In the genomic region with DNA sequence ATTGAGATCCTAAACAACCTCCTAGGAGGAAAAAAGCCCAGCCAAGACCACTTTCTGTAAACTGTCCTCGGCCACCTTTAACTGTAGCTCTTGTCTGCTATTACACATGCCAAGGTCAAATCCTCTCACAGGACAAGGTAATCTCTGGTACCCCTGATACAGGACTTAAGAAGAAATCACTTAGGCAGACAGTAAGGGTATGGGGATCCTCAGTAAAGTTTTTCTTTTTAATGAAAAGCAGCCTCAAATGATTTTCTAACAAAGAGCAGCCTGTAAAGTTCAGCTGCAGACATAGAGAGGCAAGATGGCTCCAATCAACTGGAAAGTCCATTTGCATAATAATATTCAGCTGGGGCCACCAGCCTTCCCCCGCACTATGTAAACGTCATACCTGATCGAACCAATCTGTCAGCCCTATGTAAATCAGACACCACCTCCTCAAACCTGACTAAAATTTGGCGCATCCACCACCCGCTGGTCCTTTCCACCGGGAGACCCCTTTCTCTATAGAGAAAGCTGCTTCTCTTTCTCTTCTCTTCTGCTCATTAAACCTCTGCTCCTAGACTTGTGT, we compare ENCODE assay signal across 26 cellular contexts. TPM values are rescaled to one million over a fixed set of nuclear protein-coding genes. Genes with fewer than 3 reads are reported as not detected.
A peak's percentile ranks its signal among the peaks of the same experiment; 100 is the strongest.
DNase-seq lines count a peak whose midpoint lies in the region; ATAC-seq, FAIRE-seq and TF ChIP-seq lines count a peak whose summit lies in the region.
"Had no signal": no experiment of that assay in that cellular context is flagged by ENCODE, and none has a peak within 500 bp of the region (broad histone marks: within the 10 kb centered on the region; RNA-seq: fewer than 3 reads in every experiment).

No MANE protein-coding gene starts in this region.

- intact Hi-C loops in GM12878 (cut with micrococcal nuclease; ENCODE audit: unreplicated experiment): no loop called here
- intact Hi-C loops in activated CD4-positive, alpha-beta T cell treated with anti-CD3 and anti-CD28 coated beads for 36 hours (cut with DNase I, micrococcal nuclease): no loop called here

- no peaks in the 10 kb centered on the region for H3K27me3 ChIP-seq in DOHH2 (ENCODE audit: control insufficient read depth, low read length)
- H3K27me3 ChIP-seq in HUES64 (ENCODE audit: insufficient read depth, low read length): no peaks in the 10 kb centered on the region
- H3K27me3 ChIP-seq in GM12878 (replicated peaks in 1 of 2; ENCODE audit: control insufficient read depth in 2 of 2, insufficient read depth in 2 of 2, low read length in 1 of 2): no peaks in the 10 kb centered on the region

- no peak overlapping the region; the same call in 1 of the 2 replicates for H2AFZ ChIP-seq in GM12878 (ENCODE audit: control insufficient read depth, low read depth, low read length)
- H2AFZ ChIP-seq: GM23248 had no signal

- H3K9ac ChIP-seq in HUES64 (ENCODE audit: low read depth, low read length): peak overlapping the region; percentile 40; the same call in 1 of the 2 replicates
- H3K9ac ChIP-seq in GM12878 (ENCODE audit: control insufficient read depth, insufficient read depth, low read length): no peak overlapping the region
- H3K9ac ChIP-seq: GM23248 had no signal

- POLR2A ChIA-PET in GM12878 (lab: Charles Lee): interaction anchor here (0.9 to 2.6 kb wide), 5 partner anchors 8 to 55 kb away, joined by 3 to 14 read pairs (median 3); a partner anchor contains a TSS
- POLR2A ChIA-PET in activated CD4-positive, alpha-beta T cell treated with anti-CD3 and anti-CD28 coated beads for 36 hours (lab: Charles Lee): no interaction called here

- RAD21 ChIA-PET in GM12878 (lab: Charles Lee; ENCODE audit: unreplicated experiment): interaction anchor here (1.1 to 2.1 kb wide), 3 partner anchors 10 to 71 kb away, joined by 3 to 8 read pairs (median 4); a partner anchor contains a TSS

- peak; percentile 68 for ATAC-seq in GM19467 (IDR thresholded peaks at IDR 0.05; ENCODE audit: unreplicated experiment)
- peak; percentile 94 for ATAC-seq in GM12878
- ATAC-seq in activated CD4-positive, alpha-beta T cell treated with anti-CD3 and anti-CD28 coated beads for 36 hours: no peak
- ATAC-seq: activated CD8-positive, alpha-beta memory T cell treated with anti-CD3 and anti-CD28 coated beads, Interleukin-2, amount 10 ng/mL, durations not matched to agents 7 days and 5 days; lower lobe of right lung; naive thymus-derived CD4-positive, alpha-beta T cell had no signal

- H3K79me2 ChIP-seq in DOHH2 (ENCODE audit: control insufficient read depth, low read length): no peaks in the 10 kb centered on the region
- H3K79me2 ChIP-seq in GM12878 (ENCODE audit: control insufficient read depth, insufficient read depth, low read length): no peaks in the 10 kb centered on the region

- in situ Hi-C loops in GM12878 (cut with MboI): no loop called here

- H3K36me3 ChIP-seq in DOHH2 (ENCODE audit: control insufficient read depth, low read length): no peaks in the 10 kb centered on the region
- no peaks in the 10 kb centered on the region for H3K36me3 ChIP-seq in HUES64 (ENCODE audit: insufficient read depth, low read length)
- no peaks in the 10 kb centered on the region for H3K36me3 ChIP-seq in GM12878 (ENCODE audit: control insufficient read depth in 2 of 2, insufficient read depth in 2 of 2, low read length in 1 of 2)
- H3K36me3 ChIP-seq: lower lobe of right lung, prostate gland had no signal

- WGBS in HUES64: 68% methylated on average over 7 of the region's 7 CpGs
- WGBS in GM12878 (ENCODE audit: insufficient coverage, insufficient replicate concordance, low lambda C conversion rate, missing lambda C conversion rate): 2% methylated on average over 7 of the region's 7 CpGs

- TF ChIP-seq CTCF in DOHH2 (IDR thresholded peaks at IDR 0.05; ENCODE audit: low read depth, low read length, poor library complexity, severe bottlenecking) (no peak), GM12878 (IDR thresholded peaks at IDR 0.05 in 2 of 3, conservative IDR thresholded peaks at IDR 0.05 in 1 of 3; ENCODE audit: control insufficient read depth in 2 of 3, extremely low read depth in 1 of 3, insufficient read depth in 1 of 3, low read depth in 3 of 3, low read length in 3 of 3) (no peak)

- no peaks in the 10 kb centered on the region for H3K9me3 ChIP-seq in DOHH2 (ENCODE audit: control insufficient read depth, insufficient read depth, low read length)
- H3K9me3 ChIP-seq in HUES64 (ENCODE audit: insufficient read depth, low read depth, low read length): no peaks in the 10 kb centered on the region
- no peaks in the 10 kb centered on the region for H3K9me3 ChIP-seq in GM12878 (replicated peaks; ENCODE audit: control insufficient read depth, insufficient read depth, low read length)
- H3K9me3 ChIP-seq: lower lobe of right lung, prostate gland had no signal

- H4K20me1 ChIP-seq in DOHH2 (ENCODE audit: control insufficient read depth, insufficient read depth, low read depth, low read length): no peaks in the 10 kb centered on the region
- H4K20me1 ChIP-seq in GM12878 (ENCODE audit: control insufficient read depth, insufficient read depth): no peaks in the 10 kb centered on the region

- no peaks in the 10 kb centered on the region for H3K36me3 Mint-ChIP-seq in activated CD4-positive, alpha-beta T cell treated with anti-CD3 and anti-CD28 coated beads for 36 hours (ENCODE audit: low read depth)
- H3K36me3 Mint-ChIP-seq: activated CD8-positive, alpha-beta memory T cell treated with anti-CD3 and anti-CD28 coated beads, Interleukin-2, amount 10 ng/mL, durations not matched to agents 7 days and 5 days; CD4-positive, alpha-beta memory T cell; naive thymus-derived CD4-positive, alpha-beta T cell had no signal

- no peak for TF ChIP-seq RAD21 in GM12878 (IDR thresholded peaks at IDR 0.05; ENCODE audit: insufficient read depth, low read depth, low read length)

- FAIRE-seq in GM12878 (lab: Jason Lieb, UNC): no peak

- CTCF ChIA-PET in GM12878 (lab: Yijun Ruan, JAX): interaction anchor here (1.8 kb wide), 1 partner anchor 8 kb away, joined by 5 read pairs; no protein-coding TSS in a partner anchor
- CTCF ChIA-PET in activated CD4-positive, alpha-beta T cell treated with anti-CD3 and anti-CD28 coated beads for 36 hours (lab: Charles Lee): interaction anchor here (1.4 kb wide), 1 partner anchor 23 kb away, joined by 3 read pairs; no protein-coding TSS in a partner anchor

- TF ChIP-seq POLR2A in GM12878 (IDR thresholded peaks at IDR 0.05; ENCODE audit: low read depth, low read length): no peak

- no peaks in the 10 kb centered on the region for H3K4me1 Mint-ChIP-seq in activated CD4-positive, alpha-beta T cell treated with anti-CD3 and anti-CD28 coated beads for 36 hours
- H3K4me1 Mint-ChIP-seq: activated CD8-positive, alpha-beta memory T cell treated with anti-CD3 and anti-CD28 coated beads, Interleukin-2, amount 10 ng/mL, durations not matched to agents 7 days and 5 days; CD4-positive, alpha-beta memory T cell had no signal

- no peaks in the 10 kb centered on the region for H3K9me3 Mint-ChIP-seq in activated CD4-positive, alpha-beta T cell treated with anti-CD3 and anti-CD28 coated beads for 36 hours (ENCODE audit: low read depth)
- H3K9me3 Mint-ChIP-seq: naive thymus-derived CD4-positive, alpha-beta T cell had no signal

- SMC1A ChIA-PET in GM12878 (lab: Charles Lee; ENCODE audit: uncharacterized antibody, unreplicated experiment): interaction anchor here (1.0 to 3.2 kb wide), 3 partner anchors 9 to 15 kb away, joined by 3 to 22 read pairs (median 19); a partner anchor contains a TSS

- TF ChIP-seq EP300 in GM12878 (IDR thresholded peaks at IDR 0.05; ENCODE audit: borderline replicate concordance in 1 of 2, control insufficient read depth in 1 of 2, low read depth in 2 of 2, low read length in 2 of 2): no peak

- no peaks in the 10 kb centered on the region for H3K9me2 ChIP-seq in DOHH2 (replicated peaks; ENCODE audit: control insufficient read depth, low read length)

- peak overlapping the region; percentile 55 for H3K4me3 ChIP-seq in DOHH2 (ENCODE audit: low read length)
- H3K4me3 ChIP-seq in HUES64 (ENCODE audit: low read length): no peak overlapping the region
- no peak overlapping the region for H3K4me3 ChIP-seq in GM12878
- H3K4me3 ChIP-seq: GM23248, lower lobe of right lung, prostate gland, smooth muscle cell had no signal

- no TSS peak for BruUV-seq in GM12878 (replicated peaks; lab: Mats Ljungman, UMichigan)

- H3K4me1 ChIP-seq in DOHH2 (ENCODE audit: control insufficient read depth, low read length) (peaks cover 18% of the 10 kb centered on the region), HUES64 (ENCODE audit: insufficient read depth, low read length) (peaks cover 27% of the 10 kb centered on the region), GM12878 (ENCODE audit: control insufficient read depth, insufficient read depth, low read length) (no peaks in the 10 kb centered on the region; the same call in 1 of the 2 replicates)
- H3K4me1 ChIP-seq: lower lobe of right lung, prostate gland had no signal

- H3K27ac Mint-ChIP-seq in activated CD4-positive, alpha-beta T cell treated with anti-CD3 and anti-CD28 coated beads for 36 hours: no peak overlapping the region
- H3K27ac Mint-ChIP-seq: activated CD8-positive, alpha-beta memory T cell treated with anti-CD3 and anti-CD28 coated beads, Interleukin-2, amount 10 ng/mL, durations not matched to agents 7 days and 5 days; CD4-positive, alpha-beta memory T cell; naive thymus-derived CD4-positive, alpha-beta T cell had no signal

- H3K4me2 ChIP-seq in DOHH2 (ENCODE audit: low read length) (peak overlapping the region; percentile 62), GM12878 (ENCODE audit: control insufficient read depth, insufficient read depth) (peak overlapping the region; percentile 45)
- H3K4me2 ChIP-seq: smooth muscle cell had no signal

- no peak overlapping the region for H3K4me3 Mint-ChIP-seq in activated CD4-positive, alpha-beta T cell treated with anti-CD3 and anti-CD28 coated beads for 36 hours
- H3K4me3 Mint-ChIP-seq: activated CD8-positive, alpha-beta memory T cell treated with anti-CD3 and anti-CD28 coated beads, Interleukin-2, amount 10 ng/mL, durations not matched to agents 7 days and 5 days; CD4-positive, alpha-beta memory T cell; naive thymus-derived CD4-positive, alpha-beta T cell had no signal

- no peaks in the 10 kb centered on the region for H3K27me3 Mint-ChIP-seq in activated CD4-positive, alpha-beta T cell treated with anti-CD3 and anti-CD28 coated beads for 36 hours

- no peak for DNase-seq in GM12878 (ENCODE audit: low read depth, low spot score)
- DNase-seq in dedifferentiated amniotic fluid mesenchymal stem cell (ENCODE audit: extremely low spot score): no peak
- no peak for DNase-seq in MV-4-11 (lab: John Stamatoyannopoulos, UW)
- DNase-seq in activated CD4-positive, alpha-beta T cell treated with anti-CD3 and anti-CD28 coated beads, Interleukin-2, amount 50 U/mL, for 1 hour: no peak
- no peak for DNase-seq in activated CD4-positive, alpha-beta T cell treated with anti-CD3 and anti-CD28 coated beads for 36 hours
- DNase-seq: activated CD4-positive, CD25-positive, alpha-beta regulatory T cell; activated CD8-positive, alpha-beta memory T cell treated with anti-CD3 and anti-CD28 coated beads, Interleukin-2, amount 10 ng/mL, durations not matched to agents 7 days and 5 days; activated effector memory CD4-positive, alpha-beta T cell treated with Interleukin-2 at 50 U/mL for 16 hours; amygdala; CD4-positive, alpha-beta memory T cell; EL; GM23248; KBM-7; lower lobe of right lung; naive thymus-derived CD4-positive, alpha-beta T cell; NCI-H1417 treated with DMSO at 0.1 percent for 48 hours; NCI-H82; RPMI8226; stimulated activated naive CD4-positive, alpha-beta T cell treated with Interleukin-2 at 50 U/mL for 16 hours had no signal

- no peaks in the 10 kb centered on the region for H3F3A ChIP-seq in DOHH2 (ENCODE audit: control insufficient read depth, insufficient read depth)

- peak overlapping the region; percentile 51 for H3K27ac ChIP-seq in DOHH2 (ENCODE audit: low read depth, low read length)
- H3K27ac ChIP-seq in HUES64 (ENCODE audit: low read depth, low read length): peak overlapping the region; percentile 80; the same call in 1 of the 2 replicates
- peak overlapping the region; percentile 20; the same call in 1 of the 2 replicates for H3K27ac ChIP-seq in GM12878 (ENCODE audit: control insufficient read depth, insufficient read depth)
- H3K27ac ChIP-seq: GM23248, lower lobe of right lung, prostate gland had no signal

RNA-seq across cellular contexts. Expression of a gene that starts 14.6 kb away (rescaled TPM):
- 8.9 TPM for polyA plus RNA-seq in HUES64 (2013, experiment 1 of 2)
- polyA plus RNA-seq in HUES64 (2013, experiment 2 of 2): 12.8 TPM
- 12.0 and 14.9 TPM in 2 replicates for total RNA-seq in GM12878 (2013; cell fraction: nucleolus; rRNA removed)
- total RNA-seq in GM12878 (2014; rRNA removed) (16.9 TPM in 2 replicates), GM12878 (2014; rRNA removed; fragmentation: Illumina TruSeq; extraction: Trizol) (13.6 and 14.2 TPM in 2 replicates), GM12878 (2021) (15.7 and 19.6 TPM in 2 replicates)
- 10.1 TPM for polyA plus RNA-seq in GM12878 (2011; ENCODE audit: low read depth)
- polyA plus RNA-seq in GM12878 (2011; rRNA removed) (1.9 and 2.2 TPM in 2 replicates), GM12878 (2014; fragmentation: Illumina TruSeq; extraction: Trizol) (19.8 and 20.1 TPM in 2 replicates), GM12878 (2014; fragmentation: Nextera tagmentation; extraction: Ambion mirVana) (10 to 100 TPM; 11.9 to 17.9 TPM), GM12878 (2014; rRNA removed) (16.2 and 18.2 TPM in 2 replicates), GM12878 (2016; fragmentation: Nextera tagmentation; extraction: Ambion mirVana) (10 to 100 TPM; 11.1 to 13.9 TPM)
- 2.1 and 2.3 TPM in 2 replicates for polyA plus RNA-seq in GM12878 (2011; cell fraction: cytosol; rRNA removed)
- 3.0 and 4.6 TPM in 2 replicates for polyA plus RNA-seq in GM12878 (2011; cell fraction: nucleus; rRNA removed)
- polyA plus RNA-seq in GM12878 (2012): 13.0 and 13.3 TPM in 2 replicates
- 1.9 and 2.0 TPM in 2 replicates for polyA minus RNA-seq in GM12878 (2011; rRNA and poly(A)+ RNA removed)
- 4.9 TPM in 1 of 2 replicates, not detected in the other for polyA minus RNA-seq in GM12878 (2011; cell fraction: cytosol; rRNA and poly(A)+ RNA removed)
- polyA minus RNA-seq in GM12878 (2011; cell fraction: nucleus; rRNA and poly(A)+ RNA removed): 0.48 and 1.2 TPM in 2 replicates
- 10 to 100 TPM; 24.1 to 27.6 TPM for total RNA-seq in activated CD4-positive, alpha-beta T cell treated with anti-CD3 and anti-CD28 coated beads for 36 hours

RNA-seq across cellular contexts. Expression of a gene that starts 14.6 kb away (rescaled TPM):
- polyA plus RNA-seq in HUES64 (2013, experiment 1 of 2): not detected
- polyA plus RNA-seq in HUES64 (2013, experiment 2 of 2): not detected
- not detected in 2 replicates for total RNA-seq in GM12878 (2013; cell fraction: nucleolus; rRNA removed)
- total RNA-seq in GM12878 (2014; rRNA removed): not detected in 2 replicates
- total RNA-seq in GM12878 (2014; rRNA removed; fragmentation: Illumina TruSeq; extraction: Trizol): not detected in 2 replicates
- total RNA-seq in GM12878 (2021): not detected in 2 replicates
- polyA plus RNA-seq in GM12878 (2011; ENCODE audit: low read depth): not detected
- polyA plus RNA-seq in GM12878 (2011; rRNA removed): not detected in 2 replicates
- polyA plus RNA-seq in GM12878 (2011; cell fraction: cytosol; rRNA removed): not detected in 2 replicates
- not detected in 2 replicates for polyA plus RNA-seq in GM12878 (2011; cell fraction: nucleus; rRNA removed)
- polyA plus RNA-seq in GM12878 (2012): not detected in 2 replicates
- not detected in 2 replicates for polyA plus RNA-seq in GM12878 (2014; fragmentation: Illumina TruSeq; extraction: Trizol)
- polyA plus RNA-seq in GM12878 (2014; fragmentation: Nextera tagmentation; extraction: Ambion mirVana): not detected
- not detected in 2 replicates for polyA plus RNA-seq in GM12878 (2014; rRNA removed)
- polyA plus RNA-seq in GM12878 (2016; fragmentation: Nextera tagmentation; extraction: Ambion mirVana): not detected
- polyA minus RNA-seq in GM12878 (2011; rRNA and poly(A)+ RNA removed): not detected in 2 replicates
- polyA minus RNA-seq in GM12878 (2011; cell fraction: cytosol; rRNA and poly(A)+ RNA removed): not detected in 2 replicates
- polyA minus RNA-seq in GM12878 (2011; cell fraction: nucleus; rRNA and poly(A)+ RNA removed): not detected in 2 replicates
- total RNA-seq in activated CD4-positive, alpha-beta T cell treated with anti-CD3 and anti-CD28 coated beads for 36 hours: not detected
- total RNA-seq: CD4-positive, alpha-beta memory T cell; cerebellum; GM23248; lower lobe of right lung; naive thymus-derived CD4-positive, alpha-beta T cell; prostate gland; smooth muscle cell; urinary bladder had no signal
- polyA plus RNA-seq: CD4-positive, alpha-beta memory T cell; GM23248; naive thymus-derived CD4-positive, alpha-beta T cell; smooth muscle cell; urinary bladder had no signal

RNA-seq across cellular contexts. Expression of a gene that starts 57.2 kb away (rescaled TPM):
- 102 TPM for polyA plus RNA-seq in HUES64 (2013, experiment 1 of 2)
- polyA plus RNA-seq in HUES64 (2013, experiment 2 of 2): 94.8 TPM
- 116 and 131 TPM in 2 replicates for total RNA-seq in GM12878 (2013; cell fraction: nucleolus; rRNA removed)
- total RNA-seq in GM12878 (2014; rRNA removed): 70.1 and 78.1 TPM in 2 replicates
- 112 and 121 TPM in 2 replicates for total RNA-seq in GM12878 (2014; rRNA removed; fragmentation: Illumina TruSeq; extraction: Trizol)
- 111 TPM in 2 replicates for total RNA-seq in GM12878 (2021)
- polyA plus RNA-seq in GM12878 (2011; ENCODE audit: low read depth): 61.9 TPM
- polyA plus RNA-seq in GM12878 (2011; rRNA removed): 102 and 112 TPM in 2 replicates
- 59.9 and 65.0 TPM in 2 replicates for polyA plus RNA-seq in GM12878 (2011; cell fraction: cytosol; rRNA removed)
- polyA plus RNA-seq in GM12878 (2011; cell fraction: nucleus; rRNA removed): 122 and 138 TPM in 2 replicates
- polyA plus RNA-seq in GM12878 (2012): 64.3 and 69.0 TPM in 2 replicates
- polyA plus RNA-seq in GM12878 (2014; fragmentation: Illumina TruSeq; extraction: Trizol): 142 and 145 TPM in 2 replicates
- 100 to 1,000 TPM; 106 to 159 TPM for polyA plus RNA-seq in GM12878 (2014; fragmentation: Nextera tagmentation; extraction: Ambion mirVana)
- 89.5 and 93.2 TPM in 2 replicates for polyA plus RNA-seq in GM12878 (2014; rRNA removed)
- 100 to 1,000 TPM; 135 to 136 TPM for polyA plus RNA-seq in GM12878 (2016; fragmentation: Nextera tagmentation; extraction: Ambion mirVana)
- polyA minus RNA-seq in GM12878 (2011; rRNA and poly(A)+ RNA removed): 72.8 and 92.0 TPM in 2 replicates
- polyA minus RNA-seq in GM12878 (2011; cell fraction: cytosol; rRNA and poly(A)+ RNA removed): 16.8 and 40.1 TPM in 2 replicates
- polyA minus RNA-seq in GM12878 (2011; cell fraction: nucleus; rRNA and poly(A)+ RNA removed): 51.6 and 71.2 TPM in 2 replicates
- total RNA-seq in activated CD4-positive, alpha-beta T cell treated with anti-CD3 and anti-CD28 coated beads for 36 hours: 100 to 1,000 TPM; 126 to 130 TPM

Comparison
In these comparisons a context has a peak if more than half of its experiments do, and no peak if none do; other contexts are left out.
1. H3K27ac ChIP-seq: peak in every context shown above with its lines; median percentile 80 in HUES64; 51 in DOHH2; 20 in GM12878.